ENCODE assay signal across 17 cellular contexts in genomic region chr9:2343756-2344155, GRCh38.
DNase-seq lines count a peak whose midpoint lies in the region; ATAC-seq and TF ChIP-seq lines count a peak whose summit lies in the region.
"Had no signal": no experiment of that assay in that cellular context is flagged by ENCODE, and none has a peak within 500 bp of the region (broad histone marks: within the 10 kb centered on the region; RNA-seq: fewer than 3 reads in every experiment).

No MANE protein-coding gene starts in this region.

- no peak overlapping the region for H3K4me3 ChIP-seq in left lung
- H3K4me3 ChIP-seq: A549; BLaER1 treated with 17β-estradiol and CSF1 and Interleukin-3, amounts not matched to agents 10 nM and 100 nM had no signal

- no peaks in the 10 kb centered on the region for H3K4me1 ChIP-seq in left lung
- H3K4me1 ChIP-seq: A549; BLaER1 treated with 17β-estradiol and CSF1 and Interleukin-3, amounts not matched to agents 10 nM and 100 nM; Caco-2 had no signal

- no peaks in the 10 kb centered on the region for H3K27me3 ChIP-seq in left lung
- H3K27me3 ChIP-seq: BLaER1 treated with 17β-estradiol and CSF1 and Interleukin-3, amounts not matched to agents 10 nM and 100 nM had no signal

- no peak overlapping the region for H3K27ac Mint-ChIP-seq in activated CD4-positive, alpha-beta T cell treated with anti-CD3 and anti-CD28 coated beads, Interleukin-2, amount 10 ng/mL, durations not matched to agents 24 days and 14 days
- peak overlapping the region; percentile 83 for H3K27ac Mint-ChIP-seq in mesothelial cell of epicardium
- H3K27ac Mint-ChIP-seq: B cell; CD4-positive, alpha-beta T cell; CD8-positive, alpha-beta T cell had no signal

- H3K27ac ChIP-seq in left lung: no peak overlapping the region
- H3K27ac ChIP-seq: 22Rv1; A549; BLaER1 treated with 17β-estradiol and CSF1 and Interleukin-3, amounts not matched to agents 10 nM and 100 nM; C4-2B had no signal

- no peak for ATAC-seq in left lung
- ATAC-seq: A549; CD8-positive, alpha-beta T cell had no signal

- H3K36me3 ChIP-seq in left lung: no peaks in the 10 kb centered on the region
- H3K36me3 ChIP-seq: BLaER1 treated with 17β-estradiol and CSF1 and Interleukin-3, amounts not matched to agents 10 nM and 100 nM had no signal

- H3K4me3 Mint-ChIP-seq in activated CD4-positive, alpha-beta T cell treated with anti-CD3 and anti-CD28 coated beads, Interleukin-2, amount 10 ng/mL, durations not matched to agents 24 days and 14 days: no peak overlapping the region
- no peak overlapping the region for H3K4me3 Mint-ChIP-seq in mesothelial cell of epicardium
- H3K4me3 Mint-ChIP-seq: B cell; CD4-positive, alpha-beta T cell; CD8-positive, alpha-beta T cell had no signal

- peak; percentile 8 for DNase-seq in activated CD4-positive, alpha-beta T cell treated with anti-CD3 and anti-CD28 coated beads, Interleukin-2, amount 10 ng/mL, durations not matched to agents 24 days and 14 days
- no peak for DNase-seq in activated CD4-positive, alpha-beta T cell treated with anti-CD3 and anti-CD28 coated beads, Interleukin-2, amount 50 U/mL, for 1 hour
- no peak for DNase-seq in mesothelial cell of epicardium (ENCODE audit: low spot score in 2 of 2, unreplicated experiment in 2 of 2)
- no peak for DNase-seq in SKM-1 treated with dmso at 0.1 percent for 144 hours (lab: John Stamatoyannopoulos, UW; ENCODE audit: unreplicated experiment)
- no peak for DNase-seq in left lung
- DNase-seq: AML-193; Caco-2; Calu3; CD4-positive, alpha-beta T cell; CD8-positive, alpha-beta T cell; DMS79 treated with DMSO at 0.1 percent for 48 hours; GF-D8 had no signal

- H3K9me3 ChIP-seq in left lung: peaks cover 0 to 10% of the 10 kb centered on the region in 2 donors
- H3K9me3 ChIP-seq: A549, Caco-2 had no signal

- no peaks in the 10 kb centered on the region for H3K4me1 Mint-ChIP-seq in activated CD4-positive, alpha-beta T cell treated with anti-CD3 and anti-CD28 coated beads, Interleukin-2, amount 10 ng/mL, durations not matched to agents 24 days and 14 days
- peaks cover 29% of the 10 kb centered on the region for H3K4me1 Mint-ChIP-seq in mesothelial cell of epicardium
- H3K4me1 Mint-ChIP-seq: B cell had no signal

- H3K9me3 Mint-ChIP-seq in activated CD4-positive, alpha-beta T cell treated with anti-CD3 and anti-CD28 coated beads, Interleukin-2, amount 10 ng/mL, durations not matched to agents 24 days and 14 days: no peaks in the 10 kb centered on the region
- H3K9me3 Mint-ChIP-seq in mesothelial cell of epicardium: peaks cover 40% of the 10 kb centered on the region

- H3K36me3 Mint-ChIP-seq in activated CD4-positive, alpha-beta T cell treated with anti-CD3 and anti-CD28 coated beads, Interleukin-2, amount 10 ng/mL, durations not matched to agents 24 days and 14 days (ENCODE audit: low read depth): no peaks in the 10 kb centered on the region
- H3K36me3 Mint-ChIP-seq in mesothelial cell of epicardium: peaks cover 15% of the 10 kb centered on the region
- H3K36me3 Mint-ChIP-seq: CD8-positive, alpha-beta T cell had no signal

- TF ChIP-seq CTCF in mesothelial cell of epicardium (IDR thresholded peaks at IDR 0.05; ENCODE audit: unreplicated experiment): no peak
- TF ChIP-seq CTCF in left lung (IDR thresholded peaks at IDR 0.05): no peak

- intact Hi-C loops in activated CD4-positive, alpha-beta T cell treated with anti-CD3 and anti-CD28 coated beads, Interleukin-2, amount 10 ng/mL, durations not matched to agents 24 days and 14 days (cut with micrococcal nuclease): no loop called here
- intact Hi-C loops in left lung (cut with DNase I): no loop called here

- H3K27me3 Mint-ChIP-seq in activated CD4-positive, alpha-beta T cell treated with anti-CD3 and anti-CD28 coated beads, Interleukin-2, amount 10 ng/mL, durations not matched to agents 24 days and 14 days: no peaks in the 10 kb centered on the region
- no peaks in the 10 kb centered on the region for H3K27me3 Mint-ChIP-seq in mesothelial cell of epicardium (ENCODE audit: low read depth)
- H3K27me3 Mint-ChIP-seq: B cell; CD4-positive, alpha-beta T cell had no signal
